In genomic region chr1:160374291-160374690, GRCh38 we compare ENCODE assay signal across 1 cellular context.
TF ChIP-seq lines count a peak whose summit lies in the region.

No MANE protein-coding gene starts in this region.

TF ChIP-seq in IMR-90, 13 proteins besides CTCF, POLR2A, EP300 and RAD21 (continued from another document):
- TF ChIP-seq MXI1 (IDR thresholded peaks at IDR 0.05; ENCODE audit: borderline replicate concordance, low read depth, low read length) = no peak
- no peak for TF ChIP-seq RFX5 (IDR thresholded peaks at IDR 0.05; ENCODE audit: low read depth, low read length)
- no peak for TF ChIP-seq MAFK (IDR thresholded peaks at IDR 0.05; ENCODE audit: low read depth, low read length)
- TF ChIP-seq ELK1 (IDR thresholded peaks at IDR 0.05; ENCODE audit: borderline replicate concordance, low read depth, low read length) = no peak
- no peak for TF ChIP-seq BHLHE40 (IDR thresholded peaks at IDR 0.05; ENCODE audit: low read depth, low read length)
- TF ChIP-seq SMC3 (IDR thresholded peaks at IDR 0.05; ENCODE audit: low read depth, low read length) = no peak
